In the genomic region with DNA sequence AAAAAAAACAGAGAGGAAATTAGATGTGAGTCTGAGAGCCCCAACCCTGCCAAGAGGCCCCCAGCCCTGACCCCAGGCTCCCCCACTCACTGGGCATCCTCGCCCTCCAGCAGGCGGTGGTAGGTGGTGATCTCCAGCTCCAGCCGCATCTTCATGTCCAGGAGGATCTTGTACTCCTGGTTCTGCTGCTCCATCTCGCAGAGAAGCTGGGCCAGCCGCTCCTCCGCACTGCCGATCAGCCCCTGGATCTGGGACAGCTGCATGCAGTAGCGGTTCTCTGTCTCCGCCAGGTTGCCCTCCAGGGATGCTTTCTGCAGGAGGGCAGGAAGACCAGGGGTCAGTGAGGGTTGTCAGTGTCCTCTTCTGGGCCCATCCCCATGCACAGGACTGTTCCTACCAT, we compare ENCODE assay signal across 10 cellular contexts. TPM values are rescaled to one million over a fixed set of nuclear protein-coding genes. Genes with fewer than 3 reads are reported as not detected.
"Had no signal": no experiment of that assay in that cellular context is flagged by ENCODE, and none has a peak within 500 bp of the region (broad histone marks: within the 10 kb centered on the region; RNA-seq: fewer than 3 reads in every experiment).

No MANE protein-coding gene starts in this region.

RNA-seq across cellular contexts. Expression of gene LGALS9B, which starts 46.2 kb away (rescaled TPM):
- total RNA-seq: activated B cell treated with CpG ODN at 0.5 μM for 24 hours; activated CD4-positive, alpha-beta memory T cell treated with anti-CD3 and anti-CD28 coated beads for 36 hours; activated CD4-positive, alpha-beta memory T cell treated with anti-CD3 and anti-CD28 coated beads, Interleukin-2, amount 10 ng/mL, durations not matched to agents 7 days and 5 days; activated CD4-positive, alpha-beta T cell treated with anti-CD3 and anti-CD28 coated beads for 36 hours; activated CD4-positive, alpha-beta T cell treated with anti-CD3 and anti-CD28 coated beads, Interleukin-2, amount 10 ng/mL, durations not matched to agents 24 days and 14 days; activated CD8-positive, alpha-beta memory T cell treated with anti-CD3 and anti-CD28 coated beads for 36 hours; activated CD8-positive, alpha-beta T cell treated with anti-CD3 and anti-CD28 coated beads for 36 hours; T-helper 1 cell treated with Interleukin-12 subunit alpha and Interleukin-12 subunit beta and Interleukin-4 antibody, amounts not matched to agents 30 ng/mL and 1 ng/mL, for 36 hours; T-helper 17 cell; WTC11 had no signal
